ENCODE assay signal across 11 cellular contexts in genomic region chr12:42756841-42757661, GRCh38.
DNase-seq lines count a peak whose midpoint lies in the region; ATAC-seq and TF ChIP-seq lines count a peak whose summit lies in the region.
"Had no signal": no experiment of that assay in that cellular context is flagged by ENCODE, and none has a peak within 500 bp of the region (broad histone marks: within the 10 kb centered on the region; RNA-seq: fewer than 3 reads in every experiment).

No MANE protein-coding gene starts in this region.

- no peak overlapping the region for H3K4me3 ChIP-seq in AG09309 (ENCODE audit: control insufficient read depth, low read depth, low read length)
- no peak overlapping the region for H3K4me3 ChIP-seq in OCI-LY7 (ENCODE audit: low read depth, low read length, poor library complexity, severe bottlenecking)
- no peak overlapping the region for H3K4me3 ChIP-seq in esophagus squamous epithelium
- H3K4me3 ChIP-seq: left ventricle myocardium inferior, thoracic aorta had no signal

- H4K20me1 ChIP-seq in OCI-LY7 (ENCODE audit: insufficient read depth, low read length) = no peaks in the 10 kb centered on the region

- CTCF ChIA-PET in HEK293T (lab: Yijun Ruan, JAX) = no interaction called here
- CTCF ChIA-PET in OCI-LY7 (lab: Charles Lee; ENCODE audit: unreplicated experiment) = interaction anchor here (0.6 kb wide), 1 partner anchor 448 kb away, joined by 3 read pairs; no protein-coding TSS in a partner anchor

- ATAC-seq in SK-N-SH treated with all-trans-retinoic acid at 6 μM for 48 hours (peak; percentile 68), GM21447 (IDR thresholded peaks at IDR 0.05; ENCODE audit: unreplicated experiment) (no peak)

- H3K27me3 ChIP-seq in esophagus squamous epithelium = no peaks in the 10 kb centered on the region

- WGBS in esophagus squamous epithelium, 2 donors = 47 to 53% methylated on average over 11 of the region's 11 CpGs

- H3K4me2 ChIP-seq in OCI-LY7 (ENCODE audit: low read length) = no peak overlapping the region

- H3K79me2 ChIP-seq in OCI-LY7 (ENCODE audit: insufficient read depth, low read depth, low read length) = no peaks in the 10 kb centered on the region

- no peak overlapping the region for H2AFZ ChIP-seq in OCI-LY7 (ENCODE audit: low read length)

- no TSS peak for BruUV-seq in OCI-LY7 (replicated peaks; lab: Mats Ljungman, UMichigan)

- H3K36me3 ChIP-seq in OCI-LY7 (ENCODE audit: insufficient read depth, low read length) (no peaks in the 10 kb centered on the region), esophagus squamous epithelium (no peaks in the 10 kb centered on the region)
- H3K36me3 ChIP-seq: left ventricle myocardium inferior, thoracic aorta had no signal

- TF ChIP-seq CTCF in AG09309 (IDR thresholded peaks at IDR 0.05; ENCODE audit: control insufficient read depth, insufficient read depth, low read depth, low read length, missing control alignments) (no peak), OCI-LY7 (conservative IDR thresholded peaks at IDR 0.05; ENCODE audit: low read length) (no peak), esophagus squamous epithelium (IDR thresholded peaks at IDR 0.05) (no peak)

- H3K9me3 ChIP-seq in OCI-LY7 (ENCODE audit: low read length) = no peaks in the 10 kb centered on the region
- no peaks in the 10 kb centered on the region for H3K9me3 ChIP-seq in esophagus squamous epithelium
- H3K9me3 ChIP-seq: left ventricle myocardium inferior, thoracic aorta had no signal

- no peak for TF ChIP-seq POLR2A in esophagus squamous epithelium (IDR thresholded peaks at IDR 0.05)

- no peaks in the 10 kb centered on the region for H3K9me2 ChIP-seq in OCI-LY7 (ENCODE audit: insufficient read depth, low read length)

- POLR2A ChIA-PET in HEK293T (lab: Yijun Ruan, JAX) (no interaction called here), OCI-LY7 (lab: Charles Lee) (interaction anchor here (0.6 kb wide), 1 partner anchor 166 kb away, joined by 3 read pairs; no protein-coding TSS in a partner anchor)

- H3K4me1 ChIP-seq in OCI-LY7 (ENCODE audit: insufficient read depth, low read length, poor library complexity, severe bottlenecking) = no peaks in the 10 kb centered on the region
- H3K4me1 ChIP-seq in esophagus squamous epithelium = peaks cover 3 to 45% (median 8%) of the 10 kb centered on the region in 3 donors

- intact Hi-C loops in OCI-LY7 (cut with micrococcal nuclease; ENCODE audit: unreplicated experiment) (no loop called here), esophagus squamous epithelium (cut with DNase I) (no loop called here)

- peak; percentile 80 for DNase-seq in AG09309 (ENCODE audit: low read depth)
- DNase-seq in HEK293T (ENCODE audit: extremely low spot score) = no peak
- DNase-seq in iPS-NIHi11 (ENCODE audit: low spot score) = peak; percentile 83
- no peak for DNase-seq in OCI-LY7 (ENCODE audit: low spot score)
- no peak for DNase-seq in esophagus squamous epithelium (lab: John Stamatoyannopoulos, UW)
- no peak for DNase-seq in activated CD4-positive, alpha-beta T cell treated with anti-CD3 and anti-CD28 coated beads for 1 hour
- DNase-seq: CD4-positive, alpha-beta memory T cell; left ventricle myocardium inferior had no signal

- no peak overlapping the region for H3K27ac ChIP-seq in OCI-LY7 (ENCODE audit: low read depth, low read length, poor library complexity, severe bottlenecking)
- H3K27ac ChIP-seq in esophagus squamous epithelium = no peak overlapping the region
- H3K27ac ChIP-seq: left ventricle myocardium inferior, thoracic aorta had no signal

TF ChIP-seq in HEK293T, 16 proteins besides CTCF, POLR2A, EP300 and RAD21:
- TF ChIP-seq FOXM1 (IDR thresholded peaks at IDR 0.05; ENCODE audit: borderline replicate concordance) (no peak), PKNOX1 (IDR thresholded peaks at IDR 0.05) (peak; percentile 48)

TF ChIP-seq in SK-N-SH treated with all-trans-retinoic acid at 6 μM for 48 hours, 23 proteins besides CTCF, POLR2A, EP300 and RAD21:
- peak; percentile 70 for TF ChIP-seq ISL1 (CRISPR knock-in tag; IDR thresholded peaks at IDR 0.05)
- TF ChIP-seq ZNF8 (CRISPR knock-in tag; IDR thresholded peaks at IDR 0.05) = peak; percentile 46; the same call in 1 of the 2 replicates
- TF ChIP-seq ZFP30 (CRISPR knock-in tag; IDR thresholded peaks at IDR 0.05) = no peak
- TF ChIP-seq CSDC2 (CRISPR knock-in tag; IDR thresholded peaks at IDR 0.05) = no peak
- TF ChIP-seq PATZ1 (CRISPR knock-in tag; IDR thresholded peaks at IDR 0.05; ENCODE audit: borderline replicate concordance) = no peak
- TF ChIP-seq ZNF565 (CRISPR knock-in tag; conservative IDR thresholded peaks at IDR 0.05; ENCODE audit: low read depth) = no peak
- TF ChIP-seq GLIS3 (CRISPR knock-in tag; IDR thresholded peaks at IDR 0.05) = 0 out of 2 replicates have a peak, but pooled peaks have one; percentile 33
- TF ChIP-seq OSR1 (CRISPR knock-in tag; IDR thresholded peaks at IDR 0.05) = no peak
- no peak for TF ChIP-seq TOX (CRISPR knock-in tag; IDR thresholded peaks at IDR 0.05; ENCODE audit: borderline replicate concordance)
- no peak for TF ChIP-seq BACH2 (CRISPR knock-in tag; IDR thresholded peaks at IDR 0.05; ENCODE audit: borderline replicate concordance)
- 0 out of 2 replicates have a peak, but pooled peaks have one; percentile 25 for TF ChIP-seq ZFP3 (CRISPR knock-in tag; IDR thresholded peaks at IDR 0.05)
- TF ChIP-seq, protein P1, sequence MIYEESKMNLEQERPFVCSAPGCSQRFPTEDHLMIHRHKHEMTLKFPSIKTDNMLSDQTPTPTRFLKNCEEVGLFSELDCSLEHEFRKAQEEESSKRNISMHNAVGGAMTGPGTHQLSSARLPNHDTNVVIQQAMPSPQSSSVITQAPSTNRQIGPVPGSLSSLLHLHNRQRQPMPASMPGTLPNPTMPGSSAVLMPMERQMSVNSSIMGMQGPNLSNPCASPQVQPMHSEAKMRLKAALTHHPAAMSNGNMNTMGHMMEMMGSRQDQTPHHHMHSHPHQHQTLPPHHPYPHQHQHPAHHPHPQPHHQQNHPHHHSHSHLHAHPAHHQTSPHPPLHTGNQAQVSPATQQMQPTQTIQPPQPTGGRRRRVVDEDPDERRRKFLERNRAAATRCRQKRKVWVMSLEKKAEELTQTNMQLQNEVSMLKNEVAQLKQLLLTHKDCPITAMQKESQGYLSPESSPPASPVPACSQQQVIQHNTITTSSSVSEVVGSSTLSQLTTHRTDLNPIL (CRISPR knock-in tag; IDR thresholded peaks at IDR 0.05; ENCODE audit: low read depth) = no peak
TF ChIP-seq in SK-N-SH treated with all-trans-retinoic acid at 6 μM for 48 hours: peak in this region for 4.

Comparison
In these comparisons a context has a peak if more than half of its experiments do, and no peak if none do; other contexts are left out.
1. DNase-seq: peak in AG09309 (single experiment) and iPS-NIHi11 (single experiment); none in HEK293T (single experiment), OCI-LY7 (single experiment), esophagus squamous epithelium (single experiment) and activated CD4-positive, alpha-beta T cell treated with anti-CD3 and anti-CD28 coated beads for 1 hour (single experiment).